In the genomic region with DNA sequence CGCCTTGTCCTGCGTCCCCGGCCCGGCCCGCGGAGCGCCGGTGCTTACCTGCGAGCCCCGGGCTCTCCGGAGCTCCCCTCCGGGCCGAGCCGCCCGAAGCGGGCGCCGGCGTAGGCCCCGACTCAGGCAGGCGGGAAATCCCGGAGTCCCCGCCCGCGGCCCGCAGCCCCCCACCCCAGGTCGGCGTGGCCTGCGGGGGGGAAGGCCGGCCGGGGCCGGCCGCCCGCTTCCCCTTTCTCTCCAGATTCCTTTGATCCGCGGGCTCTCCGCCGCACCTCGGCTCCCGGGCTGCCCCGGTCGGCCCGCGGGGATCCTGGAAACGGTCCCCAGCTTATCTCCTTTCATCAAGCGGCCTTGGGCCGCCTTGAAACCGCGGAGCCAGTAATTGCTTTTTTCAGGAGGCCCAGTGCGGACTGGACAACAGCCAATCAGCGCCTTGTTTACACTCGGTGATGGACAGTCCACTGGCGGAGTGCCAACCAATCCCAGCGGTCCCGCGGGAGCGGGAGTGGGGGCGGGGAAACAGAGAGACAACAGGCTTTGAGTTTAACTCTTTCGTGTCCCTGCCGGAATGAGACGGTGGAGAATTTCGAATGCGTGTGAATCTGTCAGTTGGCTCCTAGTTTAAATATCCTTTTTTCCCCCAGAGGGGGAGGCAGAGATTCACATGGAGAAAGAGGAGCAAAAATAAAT, we compare ENCODE assay signal across 8 cellular contexts. TPM values are rescaled to one million over a fixed set of nuclear protein-coding genes. Genes with fewer than 3 reads are reported as not detected.
DNase-seq lines count a peak whose midpoint lies in the region; ATAC-seq and TF ChIP-seq lines count a peak whose summit lies in the region.

No MANE protein-coding gene starts in this region.

- CTCF ChIA-PET in MCF 10A (lab: Yijun Ruan, JAX) = interaction anchor here (0.6 to 1.5 kb wide), 6 partner anchors 48 to 628 kb away, joined by 3 to 7 read pairs (median 4); no protein-coding TSS in a partner anchor

- peaks cover 16% of the 10 kb centered on the region for H3K4me1 Mint-ChIP-seq in MCF 10A (ENCODE audit: insufficient read depth, unreplicated experiment)

- H3K27ac Mint-ChIP-seq in MCF 10A (ENCODE audit: low read depth, unreplicated experiment) = peak overlapping the region; percentile 82

- no peak for ATAC-seq in GM21529 (IDR thresholded peaks at IDR 0.05; ENCODE audit: unreplicated experiment)
- no peak for ATAC-seq in GM18867 (IDR thresholded peaks at IDR 0.05; ENCODE audit: unreplicated experiment)

- no peak for TF ChIP-seq CTCF in MCF 10A (IDR thresholded peaks at IDR 0.05; ENCODE audit: unreplicated experiment)

- H3K4me3 ChIP-seq in SJCRH30 (peak overlapping the region; percentile 69), iPS-11a (ENCODE audit: low read depth, low read length) (peak overlapping the region; percentile 17)

- POLR2A ChIA-PET in MCF 10A (lab: Yijun Ruan, JAX) = interaction anchor here (0.8 to 9.2 kb wide), 13 partner anchors 17 to 157 kb away, joined by 3 to 169 read pairs (median 4); partner anchors contain the start of genes ACTG1, NDUFAF8, SLC38A10 and TEPSIN

- intact Hi-C loops in MCF 10A (cut with micrococcal nuclease) = loop anchor here (2.0 kb wide), 2 partner anchors 91 to 141 kb away; no protein-coding TSS in a partner anchor

- no peaks in the 10 kb centered on the region for H3K36me3 ChIP-seq in SJCRH30

- H3K27ac ChIP-seq in SJCRH30 = peak overlapping the region; percentile 45; the same call in 1 of the 2 replicates

- peak overlapping the region; percentile 76 for H3K4me3 Mint-ChIP-seq in MCF 10A (ENCODE audit: unreplicated experiment)

- H3K27me3 Mint-ChIP-seq in MCF 10A (ENCODE audit: insufficient read depth, unreplicated experiment) = no peaks in the 10 kb centered on the region

- peaks cover 25% of the 10 kb centered on the region for H3K4me1 ChIP-seq in SJCRH30

- peak; percentile 100 for DNase-seq in GM04504 (ENCODE audit: low read depth)
- DNase-seq in NAMALWA (ENCODE audit: low spot score) = peak; percentile 99
- peak; percentile 100 for DNase-seq in SJCRH30
- DNase-seq in MCF 10A (ENCODE audit: unreplicated experiment) = peak; percentile 100
- DNase-seq in renal cortical epithelial cell (ENCODE audit: low read depth) = peak; percentile 98

- H3K36me3 Mint-ChIP-seq in MCF 10A (ENCODE audit: insufficient read depth, unreplicated experiment) = peaks cover 30% of the 10 kb centered on the region

- H3K27me3 ChIP-seq in SJCRH30 = no peaks in the 10 kb centered on the region

- H3K9me3 Mint-ChIP-seq in MCF 10A (ENCODE audit: unreplicated experiment) = no peaks in the 10 kb centered on the region

- BruUV-seq in MCF 10A (replicated peaks; lab: Mats Ljungman, UMichigan) = no TSS peak

- H3K9me3 ChIP-seq in SJCRH30 (replicated peaks) = no peaks in the 10 kb centered on the region

RNA-seq across cellular contexts. Expression of gene BAHCC1, which starts 1.4 kb away (rescaled TPM):
- total RNA-seq in SJCRH30 (2014; rRNA removed; shearing (Covaris generic)) = 17.4 and 20.0 TPM in 2 replicates
- 7.4 and 9.2 TPM in 2 replicates for total RNA-seq in MCF 10A (2022)
- total RNA-seq in renal cortical epithelial cell = 0.69 and 13.2 TPM in 2 replicates
